In the genomic region with DNA sequence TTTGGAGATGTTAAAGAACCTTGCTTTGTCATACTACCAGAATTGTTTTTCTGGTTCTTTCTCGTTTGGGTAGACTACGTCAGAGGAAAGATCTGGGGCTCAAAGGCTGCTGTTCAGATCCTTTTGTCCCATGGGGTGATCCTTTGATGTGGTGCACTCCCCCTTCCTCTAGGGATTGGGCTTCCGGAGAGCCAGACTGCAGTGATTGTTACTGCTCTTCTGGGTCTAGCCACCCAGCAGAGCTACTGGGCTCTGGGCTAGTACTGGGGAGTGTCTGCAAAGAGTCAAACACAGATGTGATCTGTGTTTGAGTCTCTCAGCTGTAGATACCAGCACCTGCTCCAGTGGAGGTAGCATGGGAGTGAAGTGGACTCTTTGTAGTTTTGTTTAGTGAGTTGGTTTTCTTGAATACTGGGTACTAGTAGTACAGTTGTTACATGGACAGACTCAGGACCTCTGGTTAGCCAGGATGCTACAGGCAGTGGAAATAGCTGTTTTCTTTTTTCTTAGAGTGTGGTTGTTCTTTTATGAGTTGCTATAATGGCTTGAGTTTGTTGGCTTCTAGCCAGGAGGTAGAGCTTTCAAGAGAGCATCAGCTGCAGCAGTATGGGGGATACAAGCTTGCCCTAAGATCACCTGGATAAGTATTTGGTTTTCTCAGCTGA, we compare ENCODE assay signal across 9 cellular contexts. TPM values are rescaled to one million over a fixed set of nuclear protein-coding genes. Genes with fewer than 3 reads are reported as not detected.
A peak's percentile ranks its signal among the peaks of the same experiment; 100 is the strongest.
DNase-seq lines count a peak whose midpoint lies in the region; ATAC-seq and FAIRE-seq lines count a peak whose summit lies in the region.
"Had no signal": no experiment of that assay in that cellular context is flagged by ENCODE, and none has a peak within 500 bp of the region (broad histone marks: within the 10 kb centered on the region; RNA-seq: fewer than 3 reads in every experiment).

No MANE protein-coding gene starts in this region.

- no peak for ATAC-seq in GM18519 (IDR thresholded peaks at IDR 0.05; ENCODE audit: low FRiP score, unreplicated experiment)
- no peak for ATAC-seq in GM21825 (IDR thresholded peaks at IDR 0.05; ENCODE audit: unreplicated experiment)
- no peak for ATAC-seq in GM21515 (IDR thresholded peaks at IDR 0.05; ENCODE audit: unreplicated experiment)

- no peaks in the 10 kb centered on the region for H3K27me3 ChIP-seq in mesendoderm (ENCODE audit: insufficient read depth, low read length, poor library complexity)

- H3K4ac ChIP-seq in mesendoderm (ENCODE audit: low read depth, low read length): peak overlapping the region; percentile 83

- peak overlapping the region; percentile 68 for H2BK5ac ChIP-seq in mesendoderm (ENCODE audit: low read length)

- no peaks in the 10 kb centered on the region for H3K79me2 ChIP-seq in mesendoderm (ENCODE audit: control insufficient read depth, insufficient read depth, low read length)

- H2AK5ac ChIP-seq in mesendoderm (ENCODE audit: low read length): peak overlapping the region; percentile 92

- peak overlapping the region; percentile 42 for H3K18ac ChIP-seq in mesendoderm (ENCODE audit: low read length)

- intact Hi-C loops in activated naive CD4-positive, alpha-beta T cell treated with anti-CD3 and anti-CD28 coated beads for 36 hours (cut with micrococcal nuclease): loop anchor here (5.0 kb wide), 1 partner anchor 740 kb away; no protein-coding TSS in a partner anchor

- peak overlapping the region in 2 of 3 donors; percentile 49 to 69 for H3K27ac Mint-ChIP-seq in IgD-negative memory B cell
- peak overlapping the region; percentile 38 for H3K27ac Mint-ChIP-seq in activated naive CD4-positive, alpha-beta T cell treated with anti-CD3 and anti-CD28 coated beads for 36 hours

- H3K4me3 Mint-ChIP-seq in IgD-negative memory B cell: peak overlapping the region; percentile 9 to 92 (median 26)
- peak overlapping the region; percentile 9 for H3K4me3 Mint-ChIP-seq in activated naive CD4-positive, alpha-beta T cell treated with anti-CD3 and anti-CD28 coated beads for 36 hours

- peak overlapping the region; percentile 33 for H3K9ac ChIP-seq in mesendoderm (ENCODE audit: low read length)

- H3K4me3 ChIP-seq in mesendoderm (ENCODE audit: low read length): no peak overlapping the region

- no peaks in the 10 kb centered on the region for H3K36me3 ChIP-seq in mesendoderm (ENCODE audit: control insufficient read depth, insufficient read depth, low read length)

- H2BK15ac ChIP-seq in mesendoderm (replicated peaks; ENCODE audit: low read depth): peak overlapping the region; percentile 93

- FAIRE-seq in GM18507 (lab: Jason Lieb, UNC): peak; percentile 56
- FAIRE-seq: islet of Langerhans had no signal

- DNase-seq in GM18507 (ENCODE audit: extremely low spot score, insufficient read length, low read depth): no peak
- DNase-seq in activated naive CD4-positive, alpha-beta T cell treated with anti-CD3 and anti-CD28 coated beads for 36 hours: peak; percentile 50
- DNase-seq in mesendoderm: peak; percentile 82
- DNase-seq in SIG-M5 (lab: John Stamatoyannopoulos, UW): no peak

- H3K27me3 Mint-ChIP-seq in IgD-negative memory B cell: no peaks in the 10 kb centered on the region
- no peaks in the 10 kb centered on the region for H3K27me3 Mint-ChIP-seq in activated naive CD4-positive, alpha-beta T cell treated with anti-CD3 and anti-CD28 coated beads for 36 hours (ENCODE audit: low read depth)

- WGBS in mesendoderm (ENCODE audit: extremely low coverage, insufficient coverage, low lambda C conversion rate): no CpG with 5 or more reads among the region's 3 CpGs

- no peaks in the 10 kb centered on the region for H3K79me1 ChIP-seq in mesendoderm (ENCODE audit: low read length)

- peak overlapping the region; percentile 16 for H2BK120ac ChIP-seq in mesendoderm (ENCODE audit: low read depth, low read length)

- no peak overlapping the region for H4K8ac ChIP-seq in mesendoderm (ENCODE audit: low read depth, low read length)

- peaks cover 31 to 37% (median 34%) of the 10 kb centered on the region in 3 donors for H3K4me1 Mint-ChIP-seq in IgD-negative memory B cell
- H3K4me1 Mint-ChIP-seq in activated naive CD4-positive, alpha-beta T cell treated with anti-CD3 and anti-CD28 coated beads for 36 hours (ENCODE audit: low read depth): peaks cover 54% of the 10 kb centered on the region

- no peak overlapping the region for H3K4me2 ChIP-seq in mesendoderm (ENCODE audit: low read length)

- H3K56ac ChIP-seq in mesendoderm (ENCODE audit: low read length): peak overlapping the region; percentile 81

- no peak overlapping the region for H3K23ac ChIP-seq in mesendoderm (ENCODE audit: low read length)

- peak overlapping the region; percentile 75 for H3K27ac ChIP-seq in mesendoderm (ENCODE audit: low read depth, low read length)

- peaks cover 8% of the 10 kb centered on the region for H3K36me3 Mint-ChIP-seq in IgD-negative memory B cell
- H3K36me3 Mint-ChIP-seq in activated naive CD4-positive, alpha-beta T cell treated with anti-CD3 and anti-CD28 coated beads for 36 hours (ENCODE audit: low read depth): peaks cover 13% of the 10 kb centered on the region

- CTCF ChIA-PET in activated naive CD4-positive, alpha-beta T cell treated with anti-CD3 and anti-CD28 coated beads for 36 hours (lab: Charles Lee): interaction anchor here (0.9 to 1.5 kb wide), 3 partner anchors 10 to 82 kb away, joined by 3 read pairs; no protein-coding TSS in a partner anchor

- no peak overlapping the region for H4K5ac ChIP-seq in mesendoderm (ENCODE audit: low read length)

- peaks cover 15% of the 10 kb centered on the region for H3K4me1 ChIP-seq in mesendoderm (ENCODE audit: control insufficient read depth, low read depth, low read length)

- no peaks in the 10 kb centered on the region for H3K9me3 Mint-ChIP-seq in IgD-negative memory B cell
- no peaks in the 10 kb centered on the region for H3K9me3 Mint-ChIP-seq in activated naive CD4-positive, alpha-beta T cell treated with anti-CD3 and anti-CD28 coated beads for 36 hours

RNA-seq across cellular contexts. Expression of a gene that starts 34.4 kb away (rescaled TPM):
- 36.7 TPM for polyA plus RNA-seq in IgD-negative memory B cell
- total RNA-seq in activated naive CD4-positive, alpha-beta T cell treated with anti-CD3 and anti-CD28 coated beads for 36 hours: 10 to 100 TPM; 14.5 to 16.8 TPM
- polyA plus RNA-seq in mesendoderm (2013, experiment 1 of 2): 3.6 TPM
- 3.7 TPM for polyA plus RNA-seq in mesendoderm (2013, experiment 2 of 2)

Comparison
In these comparisons a context has a peak if more than half of its experiments do, and no peak if none do; other contexts are left out.
1. DNase-seq: peak in activated naive CD4-positive, alpha-beta T cell treated with anti-CD3 and anti-CD28 coated beads for 36 hours (single experiment) and mesendoderm (single experiment); none in GM18507 (single experiment) and SIG-M5 (single experiment).